Comparison of ENCODE assay signal across 21 cellular contexts in genomic region chr11:134131628-134132244, GRCh38.
A peak's percentile ranks its signal among the peaks of the same experiment; 100 is the strongest.
DNase-seq lines count a peak whose midpoint lies in the region; ATAC-seq and TF ChIP-seq lines count a peak whose summit lies in the region.
"Had no signal": no experiment of that assay in that cellular context is flagged by ENCODE, and none has a peak within 500 bp of the region (broad histone marks: within the 10 kb centered on the region; RNA-seq: fewer than 3 reads in every experiment).

No MANE protein-coding gene starts in this region.

- H3K36me3 Mint-ChIP-seq in endothelial cell (ENCODE audit: low read depth, unreplicated experiment), result peaks cover 52% of the 10 kb centered on the region

- no peak overlapping the region for H3K27ac ChIP-seq in HEK293 (ENCODE audit: extremely low read depth, low read depth, low read length)
- H3K27ac ChIP-seq in VCaP, result peak overlapping the region; percentile 80
- H3K27ac ChIP-seq: BLaER1 treated with 17β-estradiol and CSF1 and Interleukin-3, amounts not matched to agents 10 nM and 100 nM had no signal

- intact Hi-C loops in posterior cingulate gyrus (cut with DNase I), result no loop called here

- ATAC-seq in GM19395 (IDR thresholded peaks at IDR 0.05; ENCODE audit: unreplicated experiment) (no peak), HG02970 (IDR thresholded peaks at IDR 0.05; ENCODE audit: low FRiP score, unreplicated experiment) (no peak)
- ATAC-seq: HCT116 had no signal

- H3K9me3 Mint-ChIP-seq in endothelial cell (ENCODE audit: unreplicated experiment), result no peaks in the 10 kb centered on the region

- DNase-seq in ELR (ENCODE audit: low read depth) (peak; percentile 10), endothelial cell (ENCODE audit: low spot score) (no peak), posterior cingulate gyrus (no peak)
- DNase-seq in activated CD4-positive, alpha-beta T cell treated with anti-CD3 and anti-CD28 coated beads, Interleukin-2, amount 50 U/mL, for 4 hours, result no peak
- DNase-seq: CD4-positive, CD25-positive, alpha-beta regulatory T cell; CD8-positive, alpha-beta memory T cell; COR-L47; DMS 273 treated with DMSO at 0.1 percent for 48 hours; DMS53; DND-41; EL; GOT3; H7; KBM-7 had no signal

- TF ChIP-seq CTCF in HEK293 (tag by site-specific recombination; IDR thresholded peaks at IDR 0.05) (no peak), VCaP (conservative IDR thresholded peaks at IDR 0.05) (no peak), endothelial cell (IDR thresholded peaks at IDR 0.05; ENCODE audit: unreplicated experiment) (no peak)

- H3K4me1 ChIP-seq in HEK293 (ENCODE audit: control insufficient read depth, insufficient read depth, low read length), result no peaks in the 10 kb centered on the region

- POLR2A ChIA-PET in HEK293 (lab: Yijun Ruan, JAX), result no interaction called here

- peak overlapping the region; percentile 20 for H3K27ac Mint-ChIP-seq in endothelial cell (ENCODE audit: unreplicated experiment)
- H3K27ac Mint-ChIP-seq: B cell; CD8-positive, alpha-beta memory T cell had no signal

- H3K27me3 Mint-ChIP-seq in endothelial cell (ENCODE audit: unreplicated experiment), result peaks cover 2% of the 10 kb centered on the region

- CTCF ChIA-PET in HEK293 (lab: Yijun Ruan, JAX), result no interaction called here

- peak overlapping the region; percentile 47 for H3K4me3 Mint-ChIP-seq in endothelial cell (ENCODE audit: unreplicated experiment)
- H3K4me3 Mint-ChIP-seq: B cell; CD4-positive, CD25-positive, alpha-beta regulatory T cell; CD8-positive, alpha-beta memory T cell had no signal

- H3K36me3 ChIP-seq in HEK293 (ENCODE audit: control insufficient read depth in 2 of 2, insufficient read depth in 1 of 2, low read length in 2 of 2), result no peaks in the 10 kb centered on the region

- H3K4me3 ChIP-seq in HEK293 (ENCODE audit: low read depth, low read length), result no peak overlapping the region
- H3K4me3 ChIP-seq: BLaER1 treated with 17β-estradiol and CSF1 and Interleukin-3, amounts not matched to agents 10 nM and 100 nM had no signal

- H3K9me3 ChIP-seq in HEK293 (ENCODE audit: control insufficient read depth, insufficient read depth, low read depth, low read length), result no peaks in the 10 kb centered on the region

- H3K4me1 Mint-ChIP-seq in endothelial cell (ENCODE audit: unreplicated experiment), result peaks cover 39% of the 10 kb centered on the region
- H3K4me1 Mint-ChIP-seq: B cell; CD4-positive, CD25-positive, alpha-beta regulatory T cell; CD8-positive, alpha-beta memory T cell had no signal

TF ChIP-seq in HEK293, 187 proteins besides CTCF, POLR2A, EP300 and RAD21:
- TF ChIP-seq ZNF558 (tag by site-specific recombination; IDR thresholded peaks at IDR 0.05) (peak; percentile 98), SETDB1 (IDR thresholded peaks at IDR 0.05; ENCODE audit: insufficient read length, low read length) (peak; percentile 79), HOXC10 (CRISPR knock-in tag; IDR thresholded peaks at IDR 0.05) (no peak), ZNF580 (tag by site-specific recombination; IDR thresholded peaks at IDR 0.05) (no peak), ZNF248 (tag by site-specific recombination; IDR thresholded peaks at IDR 0.05) (no peak), GLIS1 (tag by site-specific recombination; IDR thresholded peaks at IDR 0.05) (no peak)
